ENCODE assay signal across 17 cellular contexts in genomic region chr19:13092206-13092605, GRCh38. TPM values are rescaled to one million over a fixed set of nuclear protein-coding genes. Genes with fewer than 3 reads are reported as not detected.
A peak's percentile ranks its signal among the peaks of the same experiment; 100 is the strongest.
DNase-seq lines count a peak whose midpoint lies in the region; ATAC-seq, FAIRE-seq and TF ChIP-seq lines count a peak whose summit lies in the region.
"Had no signal": no experiment of that assay in that cellular context is flagged by ENCODE, and none has a peak within 500 bp of the region (broad histone marks: within the 10 kb centered on the region; RNA-seq: fewer than 3 reads in every experiment).

No MANE protein-coding gene starts in this region.

- H3K27ac ChIP-seq in VCaP (peak overlapping the region; percentile 20; the same call in 1 of the 2 replicates), endothelial cell of umbilical vein (ENCODE audit: insufficient read depth, low read depth, low read length) (no peak overlapping the region), neural progenitor cell (no peak overlapping the region), thoracic aorta (peak overlapping the region; percentile 95 to 98)
- H3K27ac ChIP-seq: PC-9, WERI-Rb-1 had no signal

- H2AFZ ChIP-seq in endothelial cell of umbilical vein (ENCODE audit: low read depth, low read length) (no peak overlapping the region), neural progenitor cell (replicated peaks) (no peak overlapping the region)
- H2AFZ ChIP-seq: PC-9 had no signal

- H3K27ac Mint-ChIP-seq in neural progenitor cell, result no peak overlapping the region
- H3K27ac Mint-ChIP-seq: CD4-positive, alpha-beta memory T cell; nephron progenitor cell had no signal

- peaks cover 40% of the 10 kb centered on the region for H3K4me1 Mint-ChIP-seq in neural progenitor cell

- H3K9me3 Mint-ChIP-seq in neural progenitor cell, result no peaks in the 10 kb centered on the region
- H3K9me3 Mint-ChIP-seq: CD4-positive, alpha-beta memory T cell had no signal

- H3K9ac ChIP-seq in endothelial cell of umbilical vein (replicated peaks; ENCODE audit: extremely low read depth, insufficient read depth, low read length) (peak overlapping the region; percentile 22), neural progenitor cell (no peak overlapping the region)

- H3K4me3 Mint-ChIP-seq in neural progenitor cell, result peak overlapping the region; percentile 35
- H3K4me3 Mint-ChIP-seq: CD4-positive, alpha-beta memory T cell; nephron progenitor cell had no signal

- POLR2A ChIA-PET in endothelial cell of umbilical vein (lab: Charles Lee), result no interaction called here

- intact Hi-C loops in endothelial cell of umbilical vein (cut with micrococcal nuclease), result loop anchor here (5.0 kb wide), 2 partner anchors 40 to 60 kb away; no protein-coding TSS in a partner anchor

- CTCF ChIA-PET in endothelial cell of umbilical vein (lab: Charles Lee), result interaction anchor here (1.9 to 8.5 kb wide), 4 partner anchors 31 to 127 kb away, joined by 8 to 543 read pairs (median 63); no protein-coding TSS in a partner anchor

- BruUV-seq in endothelial cell of umbilical vein (replicated peaks; lab: Mats Ljungman, UMichigan), result no TSS peak

- H3K4me3 ChIP-seq in endothelial cell of umbilical vein (replicated peaks in 1 of 3; ENCODE audit: insufficient read depth in 1 of 3, low read depth in 1 of 3, low read length in 3 of 3), result no peak overlapping the region
- H3K4me3 ChIP-seq in neural progenitor cell, result no peak overlapping the region
- H3K4me3 ChIP-seq in thoracic aorta, result peak overlapping the region; percentile 57
- H3K4me3 ChIP-seq: PC-9 had no signal

- H3K36me3 ChIP-seq in endothelial cell of umbilical vein (ENCODE audit: control insufficient read depth in 2 of 2, extremely low read depth in 1 of 2, insufficient read depth in 2 of 2, low read length in 2 of 2) (no peaks in the 10 kb centered on the region), neural progenitor cell (no peaks in the 10 kb centered on the region), thoracic aorta (peaks cover 14% of the 10 kb centered on the region)
- H3K36me3 ChIP-seq: brain microvascular endothelial cell, WERI-Rb-1 had no signal

- H3K79me2 ChIP-seq in endothelial cell of umbilical vein (ENCODE audit: control insufficient read depth, insufficient read depth, low read length) (no peaks in the 10 kb centered on the region), neural progenitor cell (ENCODE audit: low read depth) (no peaks in the 10 kb centered on the region)

- H3K36me3 Mint-ChIP-seq in neural progenitor cell, result no peaks in the 10 kb centered on the region
- H3K36me3 Mint-ChIP-seq: CD4-positive, alpha-beta memory T cell had no signal

- H3K4me2 ChIP-seq in endothelial cell of umbilical vein (ENCODE audit: insufficient read depth, low read length) (no peak overlapping the region), neural progenitor cell (peak overlapping the region; percentile 58)
- H3K4me2 ChIP-seq: PC-9 had no signal

- no peaks in the 10 kb centered on the region for H3K9me1 ChIP-seq in endothelial cell of umbilical vein (replicated peaks; ENCODE audit: control insufficient read depth, extremely low read depth, insufficient read depth, low read length)

- no peak for TF ChIP-seq CTCF in VCaP (conservative IDR thresholded peaks at IDR 0.05)
- TF ChIP-seq CTCF in endothelial cell of umbilical vein (IDR thresholded peaks at IDR 0.05; ENCODE audit: extremely low read depth in 1 of 2, insufficient read depth in 1 of 2, low read depth in 1 of 2, low read length in 2 of 2), result no peak
- no peak for TF ChIP-seq CTCF in neural progenitor cell (IDR thresholded peaks at IDR 0.05)
- no peak for TF ChIP-seq CTCF in thoracic aorta (IDR thresholded peaks at IDR 0.05)

- DNase-seq in endothelial cell of umbilical vein (ENCODE audit: low read depth, low spot score) (no peak), neural progenitor cell (ENCODE audit: low spot score) (no peak), thoracic aorta (ENCODE audit: low spot score) (no peak), NCI-H526 treated with DMSO at 0.1 percent for 48 hours (lab: John Stamatoyannopoulos, UW) (no peak), DMS53 treated with DMSO at 0.1 percent for 48 hours (lab: John Stamatoyannopoulos, UW; ENCODE audit: unreplicated experiment) (no peak)
- DNase-seq: activated gamma-delta T cell treated with Interleukin-2 at 50 U/mL for 16 hours, brain microvascular endothelial cell, KBM-7, NCI-H1105, nephron progenitor cell, PC-9, WERI-Rb-1 had no signal

- H3K27me3 Mint-ChIP-seq in neural progenitor cell (ENCODE audit: insufficient read depth, low read depth), result peaks cover 43% of the 10 kb centered on the region

- ATAC-seq in thoracic aorta (ENCODE audit: insufficient number of reproducible peaks, low FRiP score, low read depth), result no peak
- no peak for ATAC-seq in HG03354 (IDR thresholded peaks at IDR 0.05; ENCODE audit: poor library complexity, severe bottlenecking, unreplicated experiment)
- ATAC-seq in GM21737 (IDR thresholded peaks at IDR 0.05; ENCODE audit: unreplicated experiment), result no peak

- peaks cover 31% of the 10 kb centered on the region for H3K4me1 ChIP-seq in endothelial cell of umbilical vein (ENCODE audit: control insufficient read depth, extremely low read depth, insufficient read depth, low read length)
- H3K4me1 ChIP-seq in neural progenitor cell, result peaks cover 37% of the 10 kb centered on the region
- peaks cover 41 to 83% of the 10 kb centered on the region in 2 donors for H3K4me1 ChIP-seq in thoracic aorta (ENCODE audit: control insufficient read depth in 1 of 2, low read depth in 2 of 2)

- H4K20me1 ChIP-seq in endothelial cell of umbilical vein (replicated peaks; ENCODE audit: control insufficient read depth, extremely low read depth, insufficient read depth, low read length) (no peaks in the 10 kb centered on the region), neural progenitor cell (ENCODE audit: low read depth) (peaks cover 9% of the 10 kb centered on the region)

- TF ChIP-seq POLR2A in endothelial cell of umbilical vein (IDR thresholded peaks at IDR 0.05; ENCODE audit: low read depth, low read length), result no peak

- dilution Hi-C loops in endothelial cell of umbilical vein (cut with MboI; ENCODE audit: extremely low pct_ligation_motif_present, low sequenced_read_pairs), result no loop called here

- FAIRE-seq in endothelial cell of umbilical vein (lab: Jason Lieb, UNC), result no peak
- FAIRE-seq: GM12891 had no signal

- H3K27me3 ChIP-seq in endothelial cell of umbilical vein (ENCODE audit: control insufficient read depth in 2 of 2, insufficient read depth in 2 of 2, low read length in 2 of 2) (no peaks in the 10 kb centered on the region), neural progenitor cell (peaks cover 74% of the 10 kb centered on the region), thoracic aorta (replicated peaks; ENCODE audit: insufficient read depth) (no peaks in the 10 kb centered on the region)
- H3K27me3 ChIP-seq: brain microvascular endothelial cell had no signal

- H3K9me3 ChIP-seq in endothelial cell of umbilical vein (replicated peaks; ENCODE audit: control insufficient read depth, insufficient read depth, low read length), result no peaks in the 10 kb centered on the region
- no peaks in the 10 kb centered on the region for H3K9me3 ChIP-seq in neural progenitor cell (ENCODE audit: low read depth)
- no peaks in the 10 kb centered on the region for H3K9me3 ChIP-seq in thoracic aorta

- peaks cover 31% of the 10 kb centered on the region for H3F3A ChIP-seq in neural progenitor cell (ENCODE audit: low read depth)

RNA-seq across cellular contexts. Expression of gene LYL1, which starts 10.5 kb away (rescaled TPM):
- total RNA-seq in endothelial cell of umbilical vein (74.4 and 91.5 TPM in 2 replicates), neural progenitor cell (ENCODE audit: low replicate concordance) (0.88 and 2.2 TPM in 2 replicates), thoracic aorta (10 to 100 TPM; 10.6 to 36.1 TPM)
- 87.3 and 141 TPM in 2 replicates for polyA plus RNA-seq in endothelial cell of umbilical vein
- polyA plus RNA-seq in endothelial cell of umbilical vein (2011; cell fraction: cytosol; rRNA removed), result 40.8 and 60.9 TPM in 2 replicates
- 42.5 and 44.4 TPM in 2 replicates for polyA plus RNA-seq in endothelial cell of umbilical vein (2011; cell fraction: nucleus; rRNA removed)
- polyA plus RNA-seq in endothelial cell of umbilical vein (2012), result 47.3 and 75.1 TPM in 2 replicates
- 16.2 and 18.2 TPM in 2 replicates for polyA minus RNA-seq in endothelial cell of umbilical vein
- not detected for polyA minus RNA-seq in endothelial cell of umbilical vein (2011; cell fraction: cytosol; rRNA and poly(A)+ RNA removed)
- 9.0 and 18.8 TPM in 2 replicates for polyA minus RNA-seq in endothelial cell of umbilical vein (2011; cell fraction: nucleus; rRNA and poly(A)+ RNA removed)

RNA-seq across cellular contexts. Expression of gene TRMT1, which starts 24.3 kb away (rescaled TPM):
- total RNA-seq in endothelial cell of umbilical vein, result 42.2 and 53.0 TPM in 2 replicates
- 46.3 and 60.5 TPM in 2 replicates for polyA plus RNA-seq in endothelial cell of umbilical vein
- 25.5 and 32.2 TPM in 2 replicates for polyA plus RNA-seq in endothelial cell of umbilical vein (2011; cell fraction: cytosol; rRNA removed)
- polyA plus RNA-seq in endothelial cell of umbilical vein (2011; cell fraction: nucleus; rRNA removed), result 235 and 243 TPM in 2 replicates
- polyA plus RNA-seq in endothelial cell of umbilical vein (2012), result 39.6 and 42.8 TPM in 2 replicates
- polyA minus RNA-seq in endothelial cell of umbilical vein, result 26.5 and 37.9 TPM in 2 replicates
- 37.0 TPM for polyA minus RNA-seq in endothelial cell of umbilical vein (2011; cell fraction: cytosol; rRNA and poly(A)+ RNA removed)
- 27.6 and 47.5 TPM in 2 replicates for polyA minus RNA-seq in endothelial cell of umbilical vein (2011; cell fraction: nucleus; rRNA and poly(A)+ RNA removed)
- 30.2 and 49.0 TPM in 2 replicates for total RNA-seq in neural progenitor cell (ENCODE audit: low replicate concordance)
- total RNA-seq in thoracic aorta, result 10 to 100 TPM; 35.3 to 52.3 TPM

RNA-seq across cellular contexts. Expression of gene NACC1, which starts 25.9 kb away (rescaled TPM):
- total RNA-seq in endothelial cell of umbilical vein, result 95.4 and 97.6 TPM in 2 replicates
- polyA plus RNA-seq in endothelial cell of umbilical vein, result 120 and 198 TPM in 2 replicates
- polyA plus RNA-seq in endothelial cell of umbilical vein (2011; cell fraction: cytosol; rRNA removed), result 80.0 and 100 TPM in 2 replicates
- 54.7 and 78.0 TPM in 2 replicates for polyA plus RNA-seq in endothelial cell of umbilical vein (2011; cell fraction: nucleus; rRNA removed)
- 38.9 and 59.8 TPM in 2 replicates for polyA plus RNA-seq in endothelial cell of umbilical vein (2012)
- 80.5 and 91.7 TPM in 2 replicates for polyA minus RNA-seq in endothelial cell of umbilical vein
- polyA minus RNA-seq in endothelial cell of umbilical vein (2011; cell fraction: cytosol; rRNA and poly(A)+ RNA removed), result 98.0 TPM
- 19.5 and 40.5 TPM in 2 replicates for polyA minus RNA-seq in endothelial cell of umbilical vein (2011; cell fraction: nucleus; rRNA and poly(A)+ RNA removed)
- total RNA-seq in neural progenitor cell (ENCODE audit: low replicate concordance), result 34.7 and 108 TPM in 2 replicates
- total RNA-seq in thoracic aorta, result 10 to 100 TPM; 27.2 to 28.8 TPM

RNA-seq across cellular contexts. Expression of gene STX10, which starts 58.0 kb away (rescaled TPM):
- total RNA-seq in endothelial cell of umbilical vein (63.1 and 67.9 TPM in 2 replicates), neural progenitor cell (ENCODE audit: low replicate concordance) (36.5 and 51.2 TPM in 2 replicates), thoracic aorta (10 to 100 TPM; 30.8 to 83.4 TPM)
- 89.6 and 91.6 TPM in 2 replicates for polyA plus RNA-seq in endothelial cell of umbilical vein
- 73.4 and 87.2 TPM in 2 replicates for polyA plus RNA-seq in endothelial cell of umbilical vein (2011; cell fraction: cytosol; rRNA removed)
- polyA plus RNA-seq in endothelial cell of umbilical vein (2011; cell fraction: nucleus; rRNA removed), result 114 and 131 TPM in 2 replicates
- polyA plus RNA-seq in endothelial cell of umbilical vein (2012), result 49.2 and 49.9 TPM in 2 replicates
- 48.5 and 105 TPM in 2 replicates for polyA minus RNA-seq in endothelial cell of umbilical vein
- 46.1 TPM for polyA minus RNA-seq in endothelial cell of umbilical vein (2011; cell fraction: cytosol; rRNA and poly(A)+ RNA removed)
- 14.1 and 22.6 TPM in 2 replicates for polyA minus RNA-seq in endothelial cell of umbilical vein (2011; cell fraction: nucleus; rRNA and poly(A)+ RNA removed)

RNA-seq across cellular contexts. Expression of gene IER2, which starts 58.0 kb away (rescaled TPM):
- total RNA-seq in endothelial cell of umbilical vein, result 81.6 and 97.0 TPM in 2 replicates
- 55.2 and 60.6 TPM in 2 replicates for polyA plus RNA-seq in endothelial cell of umbilical vein
- polyA plus RNA-seq in endothelial cell of umbilical vein (2011; cell fraction: cytosol; rRNA removed), result 36.0 and 59.9 TPM in 2 replicates
- polyA plus RNA-seq in endothelial cell of umbilical vein (2011; cell fraction: nucleus; rRNA removed), result 82.2 and 90.1 TPM in 2 replicates
- 45.4 and 53.7 TPM in 2 replicates for polyA plus RNA-seq in endothelial cell of umbilical vein (2012)
- polyA minus RNA-seq in endothelial cell of umbilical vein, result 12.2 and 13.6 TPM in 2 replicates
- polyA minus RNA-seq in endothelial cell of umbilical vein (2011; cell fraction: cytosol; rRNA and poly(A)+ RNA removed), result 37.5 TPM
- 15.8 and 48.0 TPM in 2 replicates for polyA minus RNA-seq in endothelial cell of umbilical vein (2011; cell fraction: nucleus; rRNA and poly(A)+ RNA removed)
- 13.7 and 55.4 TPM in 2 replicates for total RNA-seq in neural progenitor cell (ENCODE audit: low replicate concordance)
- 100 to 1,000 TPM; 125 to 440 TPM for total RNA-seq in thoracic aorta

Comparison
In these comparisons a context has a peak if more than half of its experiments do, and no peak if none do; other contexts are left out.
1. H3K27ac ChIP-seq: peak in VCaP (single experiment) and thoracic aorta (2 of 2); none in endothelial cell of umbilical vein (single experiment) and neural progenitor cell (single experiment).